ENCODE assay signal across 13 cellular contexts in the genomic region with DNA sequence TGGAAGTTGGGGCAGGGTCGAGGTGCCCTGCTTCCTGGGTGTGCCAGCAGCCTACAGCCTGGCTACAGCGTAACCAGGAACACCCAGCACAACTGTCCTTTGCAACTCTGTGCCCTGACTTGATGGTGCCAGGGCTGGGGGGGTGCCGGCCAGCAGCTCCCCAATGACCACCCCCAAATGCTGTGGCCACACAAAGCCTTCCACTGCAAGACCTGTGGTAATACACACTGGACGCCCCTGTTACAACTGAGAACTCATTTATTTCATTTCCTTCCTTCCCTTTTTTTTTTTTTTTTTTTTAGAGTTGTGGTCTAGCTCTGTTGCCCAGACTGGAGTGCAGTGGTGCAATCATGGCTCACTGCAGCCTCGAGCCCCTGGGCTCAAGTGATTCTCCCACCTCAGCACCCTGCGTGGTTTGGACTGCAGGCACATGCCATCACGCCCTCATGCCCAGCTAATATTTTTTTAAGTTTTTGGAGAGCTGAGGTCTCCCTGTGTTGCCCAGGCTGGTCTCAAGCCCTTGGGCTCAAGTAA. TPM values are rescaled to one million over a fixed set of nuclear protein-coding genes. Genes with fewer than 3 reads are reported as not detected.
DNase-seq lines count a peak whose midpoint lies in the region; ATAC-seq, FAIRE-seq and TF ChIP-seq lines count a peak whose summit lies in the region.
"Had no signal": no experiment of that assay in that cellular context is flagged by ENCODE, and none has a peak within 500 bp of the region (broad histone marks: within the 10 kb centered on the region; RNA-seq: fewer than 3 reads in every experiment).

No MANE protein-coding gene starts in this region.

- no peak for DNase-seq in GM12878 (ENCODE audit: low read depth, low spot score)
- DNase-seq in hypothalamus (lab: John Stamatoyannopoulos, UW) = no peak
- DNase-seq in DMS 273 treated with DMSO at 0.1 percent for 48 hours (lab: John Stamatoyannopoulos, UW) = no peak
- DNase-seq in activated CD8-positive, alpha-beta T cell treated with anti-CD3 and anti-CD28 coated beads, Interleukin-2, amount 10 ng/mL, durations not matched to agents 7 days and 5 days = no peak
- no peak for DNase-seq in NCI-H1105 treated with DMSO at 0.1 percent for 48 hours (lab: John Stamatoyannopoulos, UW)
- DNase-seq: adrenal gland, NCI-H2171 treated with DMSO at 0.1 percent for 48 hours had no signal

- BruUV-seq in GM12878 (replicated peaks; lab: Mats Ljungman, UMichigan) = no TSS peak

- peaks cover 19% of the 10 kb centered on the region for H3K4me1 Mint-ChIP-seq in activated CD8-positive, alpha-beta T cell treated with anti-CD3 and anti-CD28 coated beads, Interleukin-2, amount 10 ng/mL, durations not matched to agents 7 days and 5 days (ENCODE audit: low read depth)

- no peak for TF ChIP-seq EP300 in GM12878 (IDR thresholded peaks at IDR 0.05; ENCODE audit: borderline replicate concordance in 1 of 2, control insufficient read depth in 1 of 2, low read depth in 2 of 2, low read length in 2 of 2)

- in situ Hi-C loops in GM12878 (cut with MboI) = no loop called here

- H3K4me3 ChIP-seq in GM12878 = peak overlapping the region; percentile 31; the same call in 1 of the 2 replicates
- H3K4me3 ChIP-seq: adrenal gland, skin epidermis had no signal

- TF ChIP-seq CTCF in GM12878 (IDR thresholded peaks at IDR 0.05 in 2 of 3, conservative IDR thresholded peaks at IDR 0.05 in 1 of 3; ENCODE audit: control insufficient read depth in 2 of 3, extremely low read depth in 1 of 3, insufficient read depth in 1 of 3, low read depth in 3 of 3, low read length in 3 of 3) = no peak

- H3K9me3 Mint-ChIP-seq in activated CD8-positive, alpha-beta T cell treated with anti-CD3 and anti-CD28 coated beads, Interleukin-2, amount 10 ng/mL, durations not matched to agents 7 days and 5 days (ENCODE audit: insufficient read depth) = no peaks in the 10 kb centered on the region

- no peak for TF ChIP-seq RAD21 in GM12878 (IDR thresholded peaks at IDR 0.05; ENCODE audit: insufficient read depth, low read depth, low read length)

- peaks cover 71% of the 10 kb centered on the region for H3K4me1 ChIP-seq in GM12878 (ENCODE audit: control insufficient read depth, insufficient read depth, low read length)
- H3K4me1 ChIP-seq: adrenal gland had no signal

- peak overlapping the region; percentile 89 for H3K27ac ChIP-seq in GM12878 (ENCODE audit: control insufficient read depth, insufficient read depth)
- H3K27ac ChIP-seq: adrenal gland had no signal

- SMC1A ChIA-PET in GM12878 (lab: Charles Lee; ENCODE audit: uncharacterized antibody, unreplicated experiment) = interaction anchor here (1.3 to 3.2 kb wide), 5 partner anchors 12 to 47 kb away, joined by 3 to 54 read pairs (median 9); partner anchors contain the start of genes TP73 and WRAP73

- H4K20me1 ChIP-seq in GM12878 (ENCODE audit: control insufficient read depth, insufficient read depth) = no peaks in the 10 kb centered on the region; the same call in 1 of the 2 replicates

- CTCF ChIA-PET in GM12878 (lab: Yijun Ruan, JAX) = interaction anchor here (1.1 to 3.8 kb wide), 9 partner anchors 11 to 58 kb away, joined by 3 to 63 read pairs (median 7); partner anchors contain the start of genes TP73 and WRAP73
- CTCF ChIA-PET in activated CD8-positive, alpha-beta T cell treated with anti-CD3 and anti-CD28 coated beads, Interleukin-2, amount 10 ng/mL, durations not matched to agents 7 days and 5 days (lab: Charles Lee) = interaction anchor here (0.7 kb wide), 1 partner anchor 47 kb away, joined by 3 read pairs; no protein-coding TSS in a partner anchor

- H3K36me3 Mint-ChIP-seq in activated CD8-positive, alpha-beta T cell treated with anti-CD3 and anti-CD28 coated beads, Interleukin-2, amount 10 ng/mL, durations not matched to agents 7 days and 5 days (ENCODE audit: low read depth) = no peaks in the 10 kb centered on the region
- H3K36me3 Mint-ChIP-seq: WTC11 had no signal

- H3K36me3 ChIP-seq in GM12878 (ENCODE audit: control insufficient read depth in 2 of 2, insufficient read depth in 2 of 2, low read length in 1 of 2) = peaks cover 0 to 17% of the 10 kb centered on the region in 2 experiments; a peak in 3 of 4 replicates
- H3K36me3 ChIP-seq: adrenal gland had no signal

- peaks cover 10% of the 10 kb centered on the region for H3K27me3 Mint-ChIP-seq in activated CD8-positive, alpha-beta T cell treated with anti-CD3 and anti-CD28 coated beads, Interleukin-2, amount 10 ng/mL, durations not matched to agents 7 days and 5 days (ENCODE audit: low read depth)

- RAD21 ChIA-PET in GM12878 (lab: Charles Lee; ENCODE audit: unreplicated experiment) = interaction anchor here (0.6 to 3.8 kb wide), 13 partner anchors 11 to 1092 kb away, joined by 3 to 80 read pairs (median 5); partner anchors contain the start of genes TP73 and WRAP73

- H3K27me3 ChIP-seq in GM12878 (replicated peaks in 1 of 2; ENCODE audit: control insufficient read depth in 2 of 2, insufficient read depth in 2 of 2, low read length in 1 of 2) = no peaks in the 10 kb centered on the region
- H3K27me3 ChIP-seq: adrenal gland had no signal

- ATAC-seq in GM18498 (IDR thresholded peaks at IDR 0.05; ENCODE audit: unreplicated experiment) (peak; percentile 3), GM21390 (IDR thresholded peaks at IDR 0.05; ENCODE audit: unreplicated experiment) (peak; percentile 8), HG03432 (IDR thresholded peaks at IDR 0.05; ENCODE audit: unreplicated experiment) (peak; percentile 9), GM12878 (peak; percentile 1)
- ATAC-seq in activated CD8-positive, alpha-beta T cell treated with anti-CD3 and anti-CD28 coated beads, Interleukin-2, amount 10 ng/mL, durations not matched to agents 7 days and 5 days = no peak
- ATAC-seq: esophagus mucosa had no signal

- no peak overlapping the region for H2AFZ ChIP-seq in GM12878 (ENCODE audit: control insufficient read depth, low read depth, low read length)

- H3K9me3 ChIP-seq in GM12878 (replicated peaks; ENCODE audit: control insufficient read depth, insufficient read depth, low read length) = no peaks in the 10 kb centered on the region
- H3K9me3 ChIP-seq: adrenal gland had no signal

- WGBS in GM12878 (ENCODE audit: insufficient coverage, insufficient replicate concordance, low lambda C conversion rate, missing lambda C conversion rate) = 1% methylated on average over 7 of the region's 7 CpGs

- peak overlapping the region; percentile 92 for H3K4me2 ChIP-seq in GM12878 (ENCODE audit: control insufficient read depth, insufficient read depth)

- H3K27ac Mint-ChIP-seq in activated CD8-positive, alpha-beta T cell treated with anti-CD3 and anti-CD28 coated beads, Interleukin-2, amount 10 ng/mL, durations not matched to agents 7 days and 5 days = no peak overlapping the region

- intact Hi-C loops in GM12878 (cut with micrococcal nuclease; ENCODE audit: unreplicated experiment) = loop anchor here (1.0 kb wide), 2 partner anchors 10 to 21 kb away; no protein-coding TSS in a partner anchor

- TF ChIP-seq POLR2A in GM12878 (IDR thresholded peaks at IDR 0.05; ENCODE audit: low read depth, low read length) = no peak; the same call in 1 of the 2 replicates

- H3K4me3 Mint-ChIP-seq in activated CD8-positive, alpha-beta T cell treated with anti-CD3 and anti-CD28 coated beads, Interleukin-2, amount 10 ng/mL, durations not matched to agents 7 days and 5 days = no peak overlapping the region
- H3K4me3 Mint-ChIP-seq: WTC11 had no signal

- POLR2A ChIA-PET in GM12878 (lab: Charles Lee) = interaction anchor here (0.6 to 3.9 kb wide), 7 partner anchors 9 to 29 kb away, joined by 3 to 71 read pairs (median 8); partner anchors contain the start of genes TP73 and WRAP73
- POLR2A ChIA-PET in activated CD8-positive, alpha-beta T cell treated with anti-CD3 and anti-CD28 coated beads, Interleukin-2, amount 10 ng/mL, durations not matched to agents 7 days and 5 days (lab: Charles Lee) = no interaction called here

- H3K9ac ChIP-seq in GM12878 (ENCODE audit: control insufficient read depth, insufficient read depth, low read length) = peak overlapping the region; percentile 49; the same call in 1 of the 2 replicates

- peaks cover 67% of the 10 kb centered on the region for H3K79me2 ChIP-seq in GM12878 (ENCODE audit: control insufficient read depth, insufficient read depth, low read length)

- FAIRE-seq in GM12878 (lab: Jason Lieb, UNC) = peak; percentile 81

RNA-seq across cellular contexts. Expression of gene TP73, which starts 25.2 kb away (rescaled TPM):
- total RNA-seq in GM12878 (2013; cell fraction: nucleolus; rRNA removed) = 89.6 and 102 TPM in 2 replicates
- total RNA-seq in GM12878 (2014; rRNA removed) (18.6 and 20.4 TPM in 2 replicates), GM12878 (2014; rRNA removed; fragmentation: Illumina TruSeq; extraction: Trizol) (7.8 and 8.5 TPM in 2 replicates), GM12878 (2021) (49.6 and 54.2 TPM in 2 replicates)
- polyA plus RNA-seq in GM12878 (2011; ENCODE audit: low read depth) = 5.6 TPM
- polyA plus RNA-seq in GM12878 (2011; rRNA removed) (3.3 and 6.5 TPM in 2 replicates), GM12878 (2014; fragmentation: Illumina TruSeq; extraction: Trizol) (3.4 and 9.3 TPM in 2 replicates), GM12878 (2014; fragmentation: Nextera tagmentation; extraction: Ambion mirVana) (under 1 TPM; 0.08 to 0.22 TPM), GM12878 (2014; rRNA removed) (20.4 and 28.7 TPM in 2 replicates), GM12878 (2016; fragmentation: Nextera tagmentation; extraction: Ambion mirVana) (10 to 100 TPM; 24.8 to 29.4 TPM)
- polyA plus RNA-seq in GM12878 (2011; cell fraction: cytosol; rRNA removed) = 9.1 and 11.1 TPM in 2 replicates
- 63.3 and 74.6 TPM in 2 replicates for polyA plus RNA-seq in GM12878 (2011; cell fraction: nucleus; rRNA removed)
- polyA plus RNA-seq in GM12878 (2012) = 19.5 and 20.0 TPM in 2 replicates
- polyA minus RNA-seq in GM12878 (2011; rRNA and poly(A)+ RNA removed) = 10.9 and 22.2 TPM in 2 replicates
- 13.4 and 15.6 TPM in 2 replicates for polyA minus RNA-seq in GM12878 (2011; cell fraction: cytosol; rRNA and poly(A)+ RNA removed)
- 23.7 and 49.5 TPM in 2 replicates for polyA minus RNA-seq in GM12878 (2011; cell fraction: nucleus; rRNA and poly(A)+ RNA removed)
- 1 to 10 TPM; 1.3 to 1.4 TPM for total RNA-seq in activated CD8-positive, alpha-beta T cell treated with anti-CD3 and anti-CD28 coated beads, Interleukin-2, amount 10 ng/mL, durations not matched to agents 7 days and 5 days

RNA-seq across cellular contexts. Expression of gene WRAP73, which starts 27.6 kb away (rescaled TPM):
- 44.4 and 44.8 TPM in 2 replicates for total RNA-seq in GM12878 (2013; cell fraction: nucleolus; rRNA removed)
- 41.9 and 49.1 TPM in 2 replicates for total RNA-seq in GM12878 (2014; rRNA removed)
- 22.8 and 23.8 TPM in 2 replicates for total RNA-seq in GM12878 (2014; rRNA removed; fragmentation: Illumina TruSeq; extraction: Trizol)
- total RNA-seq in GM12878 (2021) = 37.8 and 44.4 TPM in 2 replicates
- polyA plus RNA-seq in GM12878 (2011; ENCODE audit: low read depth) = 10.6 TPM
- polyA plus RNA-seq in GM12878 (2011; rRNA removed) = 28.7 and 49.1 TPM in 2 replicates
- polyA plus RNA-seq in GM12878 (2011; cell fraction: cytosol; rRNA removed) = 63.6 and 87.5 TPM in 2 replicates
- 186 and 229 TPM in 2 replicates for polyA plus RNA-seq in GM12878 (2011; cell fraction: nucleus; rRNA removed)
- polyA plus RNA-seq in GM12878 (2012) = 21.0 and 25.2 TPM in 2 replicates
- 13.8 and 46.8 TPM in 2 replicates for polyA plus RNA-seq in GM12878 (2014; fragmentation: Illumina TruSeq; extraction: Trizol)
- 1 to 10 TPM; 3.2 to 7.6 TPM for polyA plus RNA-seq in GM12878 (2014; fragmentation: Nextera tagmentation; extraction: Ambion mirVana)
- polyA plus RNA-seq in GM12878 (2014; rRNA removed) = 65.8 and 72.6 TPM in 2 replicates
- 10 to 100 TPM; 52.5 to 58.5 TPM for polyA plus RNA-seq in GM12878 (2016; fragmentation: Nextera tagmentation; extraction: Ambion mirVana)
- polyA minus RNA-seq in GM12878 (2011; rRNA and poly(A)+ RNA removed) = 22.7 and 36.0 TPM in 2 replicates
- 15.2 and 22.9 TPM in 2 replicates for polyA minus RNA-seq in GM12878 (2011; cell fraction: cytosol; rRNA and poly(A)+ RNA removed)
- 34.2 and 49.2 TPM in 2 replicates for polyA minus RNA-seq in GM12878 (2011; cell fraction: nucleus; rRNA and poly(A)+ RNA removed)
- total RNA-seq in activated CD8-positive, alpha-beta T cell treated with anti-CD3 and anti-CD28 coated beads, Interleukin-2, amount 10 ng/mL, durations not matched to agents 7 days and 5 days = 10 to 100 TPM; 33.1 to 36.7 TPM

RNA-seq across cellular contexts. Expression of gene TPRG1L, which starts 52.7 kb away (rescaled TPM):
- total RNA-seq in GM12878 (2013; cell fraction: nucleolus; rRNA removed) = 3.6 and 3.8 TPM in 2 replicates
- 5.3 and 5.8 TPM in 2 replicates for total RNA-seq in GM12878 (2014; rRNA removed)
- total RNA-seq in GM12878 (2014; rRNA removed; fragmentation: Illumina TruSeq; extraction: Trizol) = 7.3 and 7.6 TPM in 2 replicates
- 9.6 and 10.9 TPM in 2 replicates for total RNA-seq in GM12878 (2021)
- polyA plus RNA-seq in GM12878 (2011; ENCODE audit: low read depth) = 11.2 TPM
- polyA plus RNA-seq in GM12878 (2011; rRNA removed) = 14.6 and 16.5 TPM in 2 replicates
- 16.9 and 19.2 TPM in 2 replicates for polyA plus RNA-seq in GM12878 (2011; cell fraction: cytosol; rRNA removed)
- 5.5 and 7.1 TPM in 2 replicates for polyA plus RNA-seq in GM12878 (2011; cell fraction: nucleus; rRNA removed)
- polyA plus RNA-seq in GM12878 (2012) = 15.3 TPM in 2 replicates
- polyA plus RNA-seq in GM12878 (2014; fragmentation: Illumina TruSeq; extraction: Trizol) = 12.1 and 12.2 TPM in 2 replicates
- 1 to 10 TPM; 1.5 to 5.2 TPM for polyA plus RNA-seq in GM12878 (2014; fragmentation: Nextera tagmentation; extraction: Ambion mirVana)
- 10.5 and 11.6 TPM in 2 replicates for polyA plus RNA-seq in GM12878 (2014; rRNA removed)
- polyA plus RNA-seq in GM12878 (2016; fragmentation: Nextera tagmentation; extraction: Ambion mirVana) = 1 to 10 TPM; 6.9 to 8.3 TPM
- 9.4 and 14.6 TPM in 2 replicates for polyA minus RNA-seq in GM12878 (2011; rRNA and poly(A)+ RNA removed)
- polyA minus RNA-seq in GM12878 (2011; cell fraction: cytosol; rRNA and poly(A)+ RNA removed) = 5.7 and 6.7 TPM in 2 replicates
- polyA minus RNA-seq in GM12878 (2011; cell fraction: nucleus; rRNA and poly(A)+ RNA removed) = 1.6 and 3.5 TPM in 2 replicates
- total RNA-seq in activated CD8-positive, alpha-beta T cell treated with anti-CD3 and anti-CD28 coated beads, Interleukin-2, amount 10 ng/mL, durations not matched to agents 7 days and 5 days = 10 to 100 TPM in 1 of 2 experiments, 1 to 10 TPM in 1; 9.9 to 10.0 TPM
